In genomic region chr14:65251213-65251612, GRCh38 we compare ENCODE assay signal across 14 cellular contexts.
DNase-seq lines count a peak whose midpoint lies in the region; ATAC-seq lines count a peak whose summit lies in the region.
"Had no signal": no experiment of that assay in that cellular context is flagged by ENCODE, and none has a peak within 500 bp of the region (broad histone marks: within the 10 kb centered on the region; RNA-seq: fewer than 3 reads in every experiment).

No MANE protein-coding gene starts in this region.

- peak; percentile 95 for DNase-seq in EH (ENCODE audit: low read depth)
- DNase-seq in RPMI7951 (ENCODE audit: low read depth) = peak; percentile 93
- DNase-seq in fibroblast of peridontal ligament (ENCODE audit: extremely low read depth) = peak; percentile 99
- DNase-seq in renal cortical epithelial cell (ENCODE audit: low read depth) = peak; percentile 87
- DNase-seq in activated CD8-positive, alpha-beta memory T cell treated with anti-CD3 and anti-CD28 coated beads for 24 hours = no peak
- DNase-seq in NK-92 treated with Interleukin-12 subunit alpha and Interleukin-12 subunit beta, amount 100 ng/mL, for 24 hours (lab: John Stamatoyannopoulos, UW) = no peak
- DNase-seq: activated CD4-positive, alpha-beta T cell treated with anti-CD3 and anti-CD28 coated beads, Interleukin-2, amount 10 ng/mL, durations not matched to agents 7 days and 5 days; cerebellar nuclear complex; COR-L47; NCI-H1694 treated with DMSO at 0.1 percent for 48 hours; nucleus accumbens; stimulated activated naive B cell treated with anti-CD40 and anti-IgM and Interleukin-4, amounts not matched to agents 10 μg/mL and 1 μg/mL and 100 μg/mL, for 72 hours had no signal

- ATAC-seq in GM21576 (IDR thresholded peaks at IDR 0.05; ENCODE audit: unreplicated experiment) = no peak
- no peak for ATAC-seq in HG03469 (IDR thresholded peaks at IDR 0.05; ENCODE audit: unreplicated experiment)
- ATAC-seq: stimulated activated naive B cell treated with anti-CD40 and anti-IgM and Interleukin-4, amounts not matched to agents 10 μg/mL and 1 μg/mL and 100 μg/mL, for 72 hours had no signal

Comparison
In these comparisons a context has a peak if more than half of its experiments do, and no peak if none do; other contexts are left out.
1. DNase-seq: peak in EH (single experiment), RPMI7951 (single experiment), fibroblast of peridontal ligament (single experiment) and renal cortical epithelial cell (single experiment); none in activated CD8-positive, alpha-beta memory T cell treated with anti-CD3 and anti-CD28 coated beads for 24 hours (single experiment) and NK-92 treated with Interleukin-12 subunit alpha and Interleukin-12 subunit beta, amount 100 ng/mL, for 24 hours (single experiment).